In genomic region chr10:21503580-21503979, GRCh38 we compare ENCODE assay signal across 17 cellular contexts. TPM values are rescaled to one million over a fixed set of nuclear protein-coding genes. Genes with fewer than 3 reads are reported as not detected.
"Had no signal": no experiment of that assay in that cellular context is flagged by ENCODE, and none has a peak within 500 bp of the region (broad histone marks: within the 10 kb centered on the region; RNA-seq: fewer than 3 reads in every experiment).

No MANE protein-coding gene starts in this region.

- H3K4me1 ChIP-seq: parathyroid adenoma, prostate gland, testis had no signal

- H3K36me3 ChIP-seq: heart right ventricle, prostate gland, spleen, transverse colon had no signal

- ATAC-seq: esophagus mucosa; heart right ventricle; mucosa of descending colon; naive thymus-derived CD8-positive, alpha-beta T cell; sciatic nerve; stimulated activated naive B cell treated with anti-CD40 and anti-IgM and Interleukin-4, amounts not matched to agents 10 μg/mL and 1 μg/mL and 100 μg/mL, for 72 hours; stimulated activated naive CD8-positive, alpha-beta T cell treated with anti-CD3 and anti-CD28 coated beads, Interleukin-15, amount 100 ng/mL, for 72 hours had no signal

- H3K9me3 Mint-ChIP-seq: stimulated activated naive B cell treated with anti-CD40 and anti-IgM and Interleukin-4, amounts not matched to agents 10 μg/mL and 1 μg/mL and 100 μg/mL, for 72 hours; stimulated activated naive CD8-positive, alpha-beta T cell treated with anti-CD3 and anti-CD28 coated beads, Interleukin-15, amount 100 ng/mL, for 72 hours had no signal

- H3K4me3 ChIP-seq: heart right ventricle, mucosa of descending colon, prostate gland, spleen, testis, transverse colon had no signal

- H3K9me3 ChIP-seq: heart right ventricle, mucosa of descending colon, prostate gland, spleen, testis, transverse colon had no signal

- H3K4me3 Mint-ChIP-seq: naive thymus-derived CD8-positive, alpha-beta T cell; stimulated activated naive B cell treated with anti-CD40 and anti-IgM and Interleukin-4, amounts not matched to agents 10 μg/mL and 1 μg/mL and 100 μg/mL, for 72 hours; stimulated activated naive CD8-positive, alpha-beta T cell treated with anti-CD3 and anti-CD28 coated beads, Interleukin-15, amount 100 ng/mL, for 72 hours had no signal

- H3K36me3 Mint-ChIP-seq: stimulated activated naive B cell treated with anti-CD40 and anti-IgM and Interleukin-4, amounts not matched to agents 10 μg/mL and 1 μg/mL and 100 μg/mL, for 72 hours had no signal

- DNase-seq: effector memory CD4-positive, alpha-beta T cell; heart right ventricle; hypothalamus; kidney glomerular epithelial cell; mucosa of descending colon; naive thymus-derived CD8-positive, alpha-beta T cell; spleen; stimulated activated CD4-positive, alpha-beta T cell treated with anti-CD3 and anti-CD28 coated beads, Interleukin-2, amount 100 ng/mL, for 24 hours; stimulated activated CD4-positive, alpha-beta T cell treated with anti-CD3 and anti-CD28 coated beads, Interleukin-4, amount 100 ng/mL, for 4 hours; stimulated activated naive B cell treated with anti-CD40 and anti-IgM and Interleukin-4, amounts not matched to agents 10 μg/mL and 1 μg/mL and 100 μg/mL, for 72 hours; stimulated activated naive CD8-positive, alpha-beta T cell treated with anti-CD3 and anti-CD28 coated beads, Interleukin-15, amount 100 ng/mL, for 72 hours; testis; transverse colon had no signal

- H3K27ac ChIP-seq: heart right ventricle, parathyroid adenoma, prostate gland, spleen, testis, transverse colon had no signal

- H3K27ac Mint-ChIP-seq: stimulated activated naive B cell treated with anti-CD40 and anti-IgM and Interleukin-4, amounts not matched to agents 10 μg/mL and 1 μg/mL and 100 μg/mL, for 72 hours had no signal

RNA-seq across cellular contexts. Expression of gene SKIDA1, which starts 21.9 kb away (rescaled TPM):
- polyA plus RNA-seq: naive thymus-derived CD8-positive, alpha-beta T cell had no signal
